Comparison of ENCODE assay signal across 8 cellular contexts in the genomic region with DNA sequence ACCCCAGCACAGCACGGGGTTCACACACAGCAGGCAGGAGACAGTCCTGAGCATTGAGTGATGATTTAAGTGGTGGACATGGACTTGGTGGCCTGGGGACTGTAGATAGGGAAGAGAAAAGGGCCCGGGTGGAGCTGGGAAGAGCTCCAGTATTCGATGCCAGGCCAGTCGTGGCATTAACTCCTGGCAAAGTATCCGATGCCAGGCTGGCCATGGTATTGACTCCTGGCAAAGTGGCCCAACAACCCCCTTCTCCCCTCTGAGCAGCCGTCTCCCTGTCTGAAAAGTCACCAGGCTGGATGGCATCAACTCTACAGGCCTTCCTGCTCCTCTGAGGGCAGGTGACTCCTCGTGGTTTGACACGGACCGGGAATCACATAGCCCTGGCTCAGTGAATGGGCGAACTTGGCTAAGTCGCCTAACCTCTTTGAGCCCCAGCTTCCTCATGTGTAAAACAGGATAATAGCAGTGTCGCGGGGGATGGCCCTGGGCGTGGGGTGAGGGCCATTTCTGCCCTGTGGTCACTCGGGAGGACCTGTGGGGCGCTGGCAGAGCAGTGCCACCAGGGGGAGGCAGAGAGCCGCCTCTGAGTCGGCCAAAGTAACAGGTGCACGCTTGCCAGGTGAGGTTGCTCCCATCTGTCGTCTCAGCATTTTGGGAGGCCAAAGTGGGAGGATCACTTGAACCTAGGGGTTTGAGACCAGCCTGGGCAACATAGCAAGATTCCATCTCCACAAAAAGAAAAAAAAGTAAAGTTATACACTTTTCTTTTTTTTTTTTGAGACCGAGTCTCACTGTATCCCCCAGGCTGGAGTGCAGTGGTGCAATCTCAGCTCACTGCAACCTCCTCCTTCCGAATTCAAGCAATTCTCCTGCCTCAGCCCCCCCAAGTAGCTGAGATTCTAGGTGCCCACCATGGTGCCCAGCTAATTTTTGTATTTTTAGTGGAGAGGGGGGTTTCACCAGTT. TPM values are rescaled to one million over a fixed set of nuclear protein-coding genes. Genes with fewer than 3 reads are reported as not detected.
A peak's percentile ranks its signal among the peaks of the same experiment; 100 is the strongest.
DNase-seq lines count a peak whose midpoint lies in the region; ATAC-seq and TF ChIP-seq lines count a peak whose summit lies in the region.

No MANE protein-coding gene starts in this region.

- 27 to 32% methylated on average over 5 to 11 of the region's 22 CpGs for WGBS in gastroesophageal sphincter (ENCODE audit: low coverage in 1 of 2), 2 donors
- 20 to 24% (median 20%) methylated on average over 21 to 22 of the region's 22 CpGs for WGBS in ovary, 3 donors
- WGBS in upper lobe of left lung, 2 donors, result 31 to 35% methylated on average over 22 of the region's 22 CpGs

- TF ChIP-seq CTCF in gastroesophageal sphincter (IDR thresholded peaks at IDR 0.05), result peak in 3 of 4 experiments; percentile 98
- peak; percentile 95 to 98 (median 95) for TF ChIP-seq CTCF in ovary (IDR thresholded peaks at IDR 0.05)
- TF ChIP-seq CTCF in upper lobe of left lung (IDR thresholded peaks at IDR 0.05), result peak; percentile 95 to 99 (median 98)

- CTCF ChIA-PET in HEK293T (lab: Yijun Ruan, JAX), result interaction anchor here (0.6 to 2.5 kb wide), 6 partner anchors 75 to 300 kb away, joined by 3 to 10 read pairs (median 4); no protein-coding TSS in a partner anchor

- POLR2A ChIA-PET in HEK293T (lab: Yijun Ruan, JAX), result interaction anchor here (1.4 kb wide), 1 partner anchor 143 kb away, joined by 3 read pairs; no protein-coding TSS in a partner anchor

- TF ChIP-seq POLR2A in gastroesophageal sphincter (IDR thresholded peaks at IDR 0.05) (no peak), ovary (IDR thresholded peaks at IDR 0.05) (no peak), upper lobe of left lung (IDR thresholded peaks at IDR 0.05) (no peak)

- TF ChIP-seq EP300 in gastroesophageal sphincter (IDR thresholded peaks at IDR 0.05), result no peak
- no peak for TF ChIP-seq EP300 in ovary (IDR thresholded peaks at IDR 0.05)
- TF ChIP-seq EP300 in upper lobe of left lung (IDR thresholded peaks at IDR 0.05), result no peak

- intact Hi-C loops in ovary (cut with DNase I), result loop anchor here in 3 of 4 donors (2.0 to 10.0 kb wide), 4 partner anchors 56 to 142 kb away; partner anchors contain the start of gene NOTCH1 (in 1 of the 3)

- H3K27ac ChIP-seq in gastroesophageal sphincter (no peak overlapping the region), ovary (no peak overlapping the region), upper lobe of left lung (no peak overlapping the region)

- no peaks in the 10 kb centered on the region for H3K27me3 ChIP-seq in gastroesophageal sphincter
- no peaks in the 10 kb centered on the region for H3K27me3 ChIP-seq in ovary
- no peaks in the 10 kb centered on the region for H3K27me3 ChIP-seq in upper lobe of left lung

- H3K4me3 ChIP-seq in gastroesophageal sphincter (no peak overlapping the region), ovary (no peak overlapping the region), upper lobe of left lung (no peak overlapping the region)

- DNase-seq in Ammon's horn (ENCODE audit: low spot score) (peak; percentile 65), HEK293T (ENCODE audit: extremely low spot score) (peak; percentile 63), RPMI7951 (ENCODE audit: low read depth) (peak; percentile 15), ovary (peak; percentile 59 to 83 (median 77)), upper lobe of left lung (peak; percentile 84 to 92)
- DNase-seq in activated T-helper 9 cell treated with anti-CD3 and anti-CD28 coated beads, Interleukin-2, amount 50 U/mL, for 16 hours (ENCODE audit: low read depth), result peak; percentile 67

- H3K36me3 ChIP-seq in gastroesophageal sphincter (no peaks in the 10 kb centered on the region), ovary (no peaks in the 10 kb centered on the region), upper lobe of left lung (no peaks in the 10 kb centered on the region)

- ATAC-seq in gastroesophageal sphincter (no peak), upper lobe of left lung (ENCODE audit: low FRiP score in 2 of 2) (peak; percentile 51 to 74), GM19463 (IDR thresholded peaks at IDR 0.05; ENCODE audit: unreplicated experiment) (no peak)

- H3K9me3 ChIP-seq in gastroesophageal sphincter (no peaks in the 10 kb centered on the region), ovary (no peaks in the 10 kb centered on the region), upper lobe of left lung (no peaks in the 10 kb centered on the region)

- peaks cover 0 to 38% (median 12%) of the 10 kb centered on the region in 3 donors for H3K4me1 ChIP-seq in gastroesophageal sphincter
- peaks cover 6% of the 10 kb centered on the region for H3K4me1 ChIP-seq in ovary (ENCODE audit: insufficient read depth)
- peaks cover 19 to 41% (median 26%) of the 10 kb centered on the region in 4 donors for H3K4me1 ChIP-seq in upper lobe of left lung

TF ChIP-seq in HEK293T, 16 proteins besides CTCF, POLR2A, EP300 and RAD21:
- no peak for TF ChIP-seq FOXM1 (IDR thresholded peaks at IDR 0.05; ENCODE audit: borderline replicate concordance)
- TF ChIP-seq FOXA1 (IDR thresholded peaks at IDR 0.05), result no peak
- no peak for TF ChIP-seq SP1 (IDR thresholded peaks at IDR 0.05)
- TF ChIP-seq BHLHE40 (IDR thresholded peaks at IDR 0.05; ENCODE audit: borderline replicate concordance), result no peak
- TF ChIP-seq, protein P1, sequence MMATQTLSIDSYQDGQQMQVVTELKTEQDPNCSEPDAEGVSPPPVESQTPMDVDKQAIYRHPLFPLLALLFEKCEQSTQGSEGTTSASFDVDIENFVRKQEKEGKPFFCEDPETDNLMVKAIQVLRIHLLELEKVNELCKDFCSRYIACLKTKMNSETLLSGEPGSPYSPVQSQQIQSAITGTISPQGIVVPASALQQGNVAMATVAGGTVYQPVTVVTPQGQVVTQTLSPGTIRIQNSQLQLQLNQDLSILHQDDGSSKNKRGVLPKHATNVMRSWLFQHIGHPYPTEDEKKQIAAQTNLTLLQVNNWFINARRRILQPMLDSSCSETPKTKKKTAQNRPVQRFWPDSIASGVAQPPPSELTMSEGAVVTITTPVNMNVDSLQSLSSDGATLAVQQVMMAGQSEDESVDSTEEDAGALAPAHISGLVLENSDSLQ (IDR thresholded peaks at IDR 0.05), result no peak
- no peak; the same call in 1 of the 2 replicates for TF ChIP-seq CTBP1 (IDR thresholded peaks at IDR 0.05; ENCODE audit: borderline replicate concordance)
- no peak for TF ChIP-seq NFRKB (IDR thresholded peaks at IDR 0.05)
- TF ChIP-seq HDGF (IDR thresholded peaks at IDR 0.05; ENCODE audit: borderline replicate concordance), result no peak
- TF ChIP-seq SUZ12 (IDR thresholded peaks at IDR 0.05), result no peak
- TF ChIP-seq ARNT (IDR thresholded peaks at IDR 0.05), result no peak
- no peak for TF ChIP-seq TARDBP (IDR thresholded peaks at IDR 0.05)
- no peak for TF ChIP-seq LEF1 (IDR thresholded peaks at IDR 0.05; ENCODE audit: borderline replicate concordance)
- TF ChIP-seq FOXK2 (IDR thresholded peaks at IDR 0.05), result no peak
TF ChIP-seq in HEK293T: peak in this region for 0.

RNA-seq across cellular contexts. Expression of gene SEC16A, which starts 5.7 kb away (rescaled TPM):
- 14.5 and 14.8 TPM in 2 replicates for total RNA-seq in RPMI7951 (2014; rRNA removed; shearing (Covaris generic))
- total RNA-seq in gastroesophageal sphincter (10 to 100 TPM; 35.5 to 71.0 (median 50.5) TPM), ovary (10 to 100 TPM; 30.0 to 61.4 (median 50.2) TPM), upper lobe of left lung (10 to 100 TPM; 64.1 to 89.1 (median 72.1) TPM)
- polyA plus RNA-seq in ovary, result 10 to 100 TPM; 27.6 to 37.2 TPM

RNA-seq across cellular contexts. Expression of gene INPP5E, which starts 48.9 kb away (rescaled TPM):
- total RNA-seq in RPMI7951 (2014; rRNA removed; shearing (Covaris generic)), result 3.4 and 3.8 TPM in 2 replicates
- total RNA-seq in gastroesophageal sphincter, result 10 to 100 TPM in 2 of 4 donors, 1 to 10 TPM in 2; 7.2 to 13.1 (median 10.0) TPM
- total RNA-seq in ovary, result 10 to 100 TPM; 11.0 to 18.5 (median 15.4) TPM
- 1 to 10 TPM; 3.4 to 9.7 TPM for polyA plus RNA-seq in ovary
- total RNA-seq in upper lobe of left lung, result 10 to 100 TPM in 5 of 6 donors, 1 to 10 TPM in 1; 9.1 to 43.0 (median 14.1) TPM

RNA-seq across cellular contexts. Expression of gene NOTCH1, which starts 57.3 kb away (rescaled TPM):
- 1.8 and 2.0 TPM in 2 replicates for total RNA-seq in RPMI7951 (2014; rRNA removed; shearing (Covaris generic))
- total RNA-seq in gastroesophageal sphincter (10 to 100 TPM; 31.1 to 72.1 (median 44.0) TPM), ovary (10 to 100 TPM in 6 of 7 donors, 1 to 10 TPM in 1; 7.3 to 30.9 (median 17.4) TPM), upper lobe of left lung (100 to 1,000 TPM in 4 of 6 donors, 10 to 100 TPM in 2; 49.6 to 175 (median 110) TPM)
- 1 to 10 TPM; 2.5 to 7.8 TPM for polyA plus RNA-seq in ovary

Comparison
In these comparisons a context has a peak if more than half of its experiments do, and no peak if none do; other contexts are left out.
1. DNase-seq: peak in every context shown above with its lines; median percentile 88 in upper lobe of left lung; 77 in ovary; 67 in activated T-helper 9 cell treated with anti-CD3 and anti-CD28 coated beads, Interleukin-2, amount 50 U/mL, for 16 hours; 65 in Ammon's horn; 63 in HEK293T; 15 in RPMI7951.
2. ATAC-seq: peak in upper lobe of left lung (2 of 2); none in gastroesophageal sphincter (single experiment) and GM19463 (single experiment).
3. Peak in every context shown above with its lines, with median percentiles within 50 percentile points of each other: CTCF ChIP-seq.